Comparison of ENCODE assay signal across 8 cellular contexts in genomic region chr2:177489719-177490301, GRCh38.
DNase-seq lines count a peak whose midpoint lies in the region; ATAC-seq and TF ChIP-seq lines count a peak whose summit lies in the region.

No MANE protein-coding gene starts in this region.

- no peak overlapping the region for H3K27ac ChIP-seq in tibial artery

- H3K4me3 ChIP-seq in BE2C (ENCODE audit: low read depth, low read length) (no peak overlapping the region), tibial artery (no peak overlapping the region)

- no peaks in the 10 kb centered on the region for H3K27me3 Mint-ChIP-seq in HFFc6 (ENCODE audit: insufficient read depth)

- in situ Hi-C loops in SK-MEL-5 (cut with HindIII; ENCODE audit: low pct_unique_long_range_greater_than_20kb, low sequenced_read_pairs), result no loop called here

- no peaks in the 10 kb centered on the region for H3K4me1 Mint-ChIP-seq in HFFc6 (ENCODE audit: low read depth)

- H3K4me3 Mint-ChIP-seq in HFFc6, result no peak overlapping the region

- intact Hi-C loops in tibial artery (cut with DNase I; ENCODE audit: low total_unique reads), result loop anchor here (10.0 kb wide), 1 partner anchor 115 kb away; no protein-coding TSS in a partner anchor

- H3K9me3 ChIP-seq in BE2C, result no peaks in the 10 kb centered on the region
- no peaks in the 10 kb centered on the region for H3K9me3 ChIP-seq in tibial artery

- H3K4me1 ChIP-seq in BE2C (no peaks in the 10 kb centered on the region), tibial artery (no peaks in the 10 kb centered on the region)

- H3K36me3 Mint-ChIP-seq in HFFc6 (ENCODE audit: low read depth), result peaks cover 11% of the 10 kb centered on the region; the same call in 1 of the 2 replicates

- ATAC-seq in HG03432 (IDR thresholded peaks at IDR 0.05; ENCODE audit: unreplicated experiment), result no peak
- ATAC-seq in GM18873 (IDR thresholded peaks at IDR 0.05; ENCODE audit: low FRiP score, unreplicated experiment), result no peak
- no peak for ATAC-seq in HG02642 (IDR thresholded peaks at IDR 0.05; ENCODE audit: poor library complexity, unreplicated experiment)

- no peak overlapping the region for H3K27ac Mint-ChIP-seq in HFFc6

- no peaks in the 10 kb centered on the region for H3K36me3 ChIP-seq in BE2C
- H3K36me3 ChIP-seq in tibial artery, result peaks cover 0 to 15% (median 7%) of the 10 kb centered on the region in 3 donors

- no peaks in the 10 kb centered on the region for H3K27me3 ChIP-seq in BE2C
- no peaks in the 10 kb centered on the region for H3K27me3 ChIP-seq in tibial artery

- DNase-seq in BE2C (peak; percentile 23), HFFc6 (peak; percentile 32), SK-MEL-5 (ENCODE audit: low read depth, low spot score) (peak; percentile 67), glomerular endothelial cell (ENCODE audit: extremely low read depth, low read depth, low spot score) (peak; percentile 18), tibial artery (no peak)

- TF ChIP-seq CTCF in BE2C (IDR thresholded peaks at IDR 0.05; ENCODE audit: low read depth, low read length), result peak; percentile 56
- peak; percentile 86 for TF ChIP-seq CTCF in HFFc6 (IDR thresholded peaks at IDR 0.05)
- peak; percentile 14 to 28 for TF ChIP-seq CTCF in tibial artery (IDR thresholded peaks at IDR 0.05)

- H3K9me3 Mint-ChIP-seq in HFFc6, result no peaks in the 10 kb centered on the region

Comparison
In these comparisons a context has a peak if more than half of its experiments do, and no peak if none do; other contexts are left out.
1. DNase-seq: peak in BE2C (single experiment), HFFc6 (single experiment), SK-MEL-5 (single experiment) and glomerular endothelial cell (single experiment); none in tibial artery (0 of 2).
2. CTCF ChIP-seq: peak in every context shown above with its lines; median percentile 86 in HFFc6; 56 in BE2C; 21 in tibial artery.